1 cellular context compared by ENCODE assay signal in the genomic region with DNA sequence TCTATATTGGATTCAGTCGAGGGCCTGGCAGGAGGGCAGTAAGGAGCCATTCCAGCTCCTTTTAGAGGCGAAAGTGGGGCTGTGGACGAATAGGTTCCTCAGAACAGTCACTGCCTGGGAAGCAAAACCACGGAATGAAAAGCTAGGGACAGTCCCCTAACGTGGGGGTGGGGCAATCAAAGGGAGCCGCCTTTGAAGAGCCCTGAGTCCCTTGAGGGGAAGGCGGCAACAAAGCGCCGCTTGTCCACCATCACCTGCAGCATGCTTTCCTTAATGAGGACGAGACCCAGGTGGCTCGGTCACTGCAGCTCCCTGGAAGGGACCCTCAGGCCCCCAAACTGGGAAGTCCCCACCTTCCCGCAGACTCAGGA.
TF ChIP-seq lines count a peak whose summit lies in the region.

No MANE protein-coding gene starts in this region.

TF ChIP-seq in HepG2, 621 proteins besides CTCF, POLR2A, EP300 and RAD21 (continued from another document):
- TF ChIP-seq, protein P1, sequence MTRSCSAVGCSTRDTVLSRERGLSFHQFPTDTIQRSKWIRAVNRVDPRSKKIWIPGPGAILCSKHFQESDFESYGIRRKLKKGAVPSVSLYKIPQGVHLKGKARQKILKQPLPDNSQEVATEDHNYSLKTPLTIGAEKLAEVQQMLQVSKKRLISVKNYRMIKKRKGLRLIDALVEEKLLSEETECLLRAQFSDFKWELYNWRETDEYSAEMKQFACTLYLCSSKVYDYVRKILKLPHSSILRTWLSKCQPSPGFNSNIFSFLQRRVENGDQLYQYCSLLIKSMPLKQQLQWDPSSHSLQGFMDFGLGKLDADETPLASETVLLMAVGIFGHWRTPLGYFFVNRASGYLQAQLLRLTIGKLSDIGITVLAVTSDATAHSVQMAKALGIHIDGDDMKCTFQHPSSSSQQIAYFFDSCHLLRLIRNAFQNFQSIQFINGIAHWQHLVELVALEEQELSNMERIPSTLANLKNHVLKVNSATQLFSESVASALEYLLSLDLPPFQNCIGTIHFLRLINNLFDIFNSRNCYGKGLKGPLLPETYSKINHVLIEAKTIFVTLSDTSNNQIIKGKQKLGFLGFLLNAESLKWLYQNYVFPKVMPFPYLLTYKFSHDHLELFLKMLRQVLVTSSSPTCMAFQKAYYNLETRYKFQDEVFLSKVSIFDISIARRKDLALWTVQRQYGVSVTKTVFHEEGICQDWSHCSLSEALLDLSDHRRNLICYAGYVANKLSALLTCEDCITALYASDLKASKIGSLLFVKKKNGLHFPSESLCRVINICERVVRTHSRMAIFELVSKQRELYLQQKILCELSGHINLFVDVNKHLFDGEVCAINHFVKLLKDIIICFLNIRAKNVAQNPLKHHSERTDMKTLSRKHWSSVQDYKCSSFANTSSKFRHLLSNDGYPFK (CRISPR knock-in tag; IDR thresholded peaks at IDR 0.05; ENCODE audit: borderline replicate concordance) = peak; percentile 30; the same call in 1 of the 2 replicates
- TF ChIP-seq RXRA (CRISPR knock-in tag; IDR thresholded peaks at IDR 0.05) (peak; percentile 58; the same call in 1 of the 2 replicates), ZNF503 (CRISPR knock-in tag; IDR thresholded peaks at IDR 0.05) (0 out of 2 replicates have a peak, but pooled peaks have one; percentile 35), ZFP37 (CRISPR knock-in tag; IDR thresholded peaks at IDR 0.05; ENCODE audit: borderline replicate concordance) (0 out of 2 replicates have a peak, but pooled peaks have one; percentile 57), ZNF350 (CRISPR knock-in tag; IDR thresholded peaks at IDR 0.05; ENCODE audit: borderline replicate concordance, low read depth) (0 out of 2 replicates have a peak, but pooled peaks have one; percentile 12), NCOA2 (CRISPR knock-in tag; IDR thresholded peaks at IDR 0.05) (peak; percentile 13; the same call in 1 of the 2 replicates)
